ENCODE assay signal across 1 cellular context in the genomic region with DNA sequence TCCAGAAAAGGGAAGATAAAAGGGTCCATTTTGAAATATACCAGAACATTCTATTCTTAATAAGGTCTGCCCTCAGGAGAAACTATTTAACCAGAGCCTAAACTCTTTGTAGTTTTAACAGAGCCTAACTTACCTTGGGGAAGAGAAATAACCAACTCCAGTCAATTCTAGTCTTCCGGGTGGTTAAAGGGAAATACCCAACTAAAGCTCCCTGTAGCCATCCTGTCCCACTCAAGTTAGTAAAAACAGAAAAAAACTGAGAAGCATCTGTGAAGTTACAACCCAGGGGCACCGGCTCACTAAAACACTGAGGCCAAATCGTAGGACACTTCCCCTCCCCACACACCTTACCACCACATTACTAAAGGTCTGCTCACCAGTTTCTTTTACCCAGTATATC.
TF ChIP-seq lines count a peak whose summit lies in the region.

No MANE protein-coding gene starts in this region.

TF ChIP-seq in GM23338, 12 proteins besides CTCF, POLR2A, EP300 and RAD21 (continued from another document):
- TF ChIP-seq, protein P1, sequence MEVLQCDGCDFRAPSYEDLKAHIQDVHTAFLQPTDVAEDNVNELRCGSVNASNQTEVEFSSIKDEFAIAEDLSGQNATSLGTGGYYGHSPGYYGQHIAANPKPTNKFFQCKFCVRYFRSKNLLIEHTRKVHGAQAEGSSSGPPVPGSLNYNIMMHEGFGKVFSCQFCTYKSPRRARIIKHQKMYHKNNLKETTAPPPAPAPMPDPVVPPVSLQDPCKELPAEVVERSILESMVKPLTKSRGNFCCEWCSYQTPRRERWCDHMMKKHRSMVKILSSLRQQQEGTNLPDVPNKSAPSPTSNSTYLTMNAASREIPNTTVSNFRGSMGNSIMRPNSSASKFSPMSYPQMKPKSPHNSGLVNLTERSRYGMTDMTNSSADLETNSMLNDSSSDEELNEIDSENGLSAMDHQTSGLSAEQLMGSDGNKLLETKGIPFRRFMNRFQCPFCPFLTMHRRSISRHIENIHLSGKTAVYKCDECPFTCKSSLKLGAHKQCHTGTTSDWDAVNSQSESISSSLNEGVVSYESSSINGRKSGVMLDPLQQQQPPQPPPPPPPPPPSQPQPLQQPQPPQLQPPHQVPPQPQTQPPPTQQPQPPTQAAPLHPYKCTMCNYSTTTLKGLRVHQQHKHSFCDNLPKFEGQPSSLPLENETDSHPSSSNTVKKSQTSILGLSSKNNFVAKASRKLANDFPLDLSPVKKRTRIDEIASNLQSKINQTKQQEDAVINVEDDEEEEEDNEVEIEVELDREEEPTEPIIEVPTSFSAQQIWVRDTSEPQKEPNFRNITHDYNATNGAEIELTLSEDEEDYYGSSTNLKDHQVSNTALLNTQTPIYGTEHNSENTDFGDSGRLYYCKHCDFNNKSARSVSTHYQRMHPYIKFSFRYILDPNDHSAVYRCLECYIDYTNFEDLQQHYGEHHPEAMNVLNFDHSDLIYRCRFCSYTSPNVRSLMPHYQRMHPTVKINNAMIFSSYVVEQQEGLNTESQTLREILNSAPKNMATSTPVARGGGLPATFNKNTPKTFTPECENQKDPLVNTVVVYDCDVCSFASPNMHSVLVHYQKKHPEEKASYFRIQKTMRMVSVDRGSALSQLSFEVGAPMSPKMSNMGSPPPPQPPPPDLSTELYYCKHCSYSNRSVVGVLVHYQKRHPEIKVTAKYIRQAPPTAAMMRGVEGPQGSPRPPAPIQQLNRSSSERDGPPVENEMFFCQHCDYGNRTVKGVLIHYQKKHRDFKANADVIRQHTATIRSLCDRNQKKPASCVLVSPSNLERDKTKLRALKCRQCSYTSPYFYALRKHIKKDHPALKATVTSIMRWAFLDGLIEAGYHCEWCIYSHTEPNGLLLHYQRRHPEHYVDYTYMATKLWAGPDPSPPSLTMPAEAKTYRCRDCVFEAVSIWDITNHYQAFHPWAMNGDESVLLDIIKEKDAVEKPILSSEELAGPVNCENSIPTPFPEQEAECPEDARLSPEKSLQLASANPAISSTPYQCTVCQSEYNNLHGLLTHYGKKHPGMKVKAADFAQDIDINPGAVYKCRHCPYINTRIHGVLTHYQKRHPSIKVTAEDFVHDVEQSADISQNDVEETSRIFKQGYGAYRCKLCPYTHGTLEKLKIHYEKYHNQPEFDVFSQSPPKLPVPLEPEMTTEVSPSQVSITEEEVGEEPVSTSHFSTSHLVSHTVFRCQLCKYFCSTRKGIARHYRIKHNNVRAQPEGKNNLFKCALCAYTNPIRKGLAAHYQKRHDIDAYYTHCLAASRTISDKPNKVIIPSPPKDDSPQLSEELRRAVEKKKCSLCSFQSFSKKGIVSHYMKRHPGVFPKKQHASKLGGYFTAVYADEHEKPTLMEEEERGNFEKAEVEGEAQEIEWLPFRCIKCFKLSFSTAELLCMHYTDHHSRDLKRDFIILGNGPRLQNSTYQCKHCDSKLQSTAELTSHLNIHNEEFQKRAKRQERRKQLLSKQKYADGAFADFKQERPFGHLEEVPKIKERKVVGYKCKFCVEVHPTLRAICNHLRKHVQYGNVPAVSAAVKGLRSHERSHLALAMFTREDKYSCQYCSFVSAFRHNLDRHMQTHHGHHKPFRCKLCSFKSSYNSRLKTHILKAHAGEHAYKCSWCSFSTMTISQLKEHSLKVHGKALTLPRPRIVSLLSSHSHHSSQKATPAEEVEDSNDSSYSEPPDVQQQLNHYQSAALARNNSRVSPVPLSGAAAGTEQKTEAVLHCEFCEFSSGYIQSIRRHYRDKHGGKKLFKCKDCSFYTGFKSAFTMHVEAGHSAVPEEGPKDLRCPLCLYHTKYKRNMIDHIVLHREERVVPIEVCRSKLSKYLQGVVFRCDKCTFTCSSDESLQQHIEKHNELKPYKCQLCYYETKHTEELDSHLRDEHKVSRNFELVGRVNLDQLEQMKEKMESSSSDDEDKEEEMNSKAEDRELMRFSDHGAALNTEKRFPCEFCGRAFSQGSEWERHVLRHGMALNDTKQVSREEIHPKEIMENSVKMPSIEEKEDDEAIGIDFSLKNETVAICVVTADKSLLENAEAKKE (CRISPR knock-in tag; IDR thresholded peaks at IDR 0.05): no peak
- TF ChIP-seq, protein P2, sequence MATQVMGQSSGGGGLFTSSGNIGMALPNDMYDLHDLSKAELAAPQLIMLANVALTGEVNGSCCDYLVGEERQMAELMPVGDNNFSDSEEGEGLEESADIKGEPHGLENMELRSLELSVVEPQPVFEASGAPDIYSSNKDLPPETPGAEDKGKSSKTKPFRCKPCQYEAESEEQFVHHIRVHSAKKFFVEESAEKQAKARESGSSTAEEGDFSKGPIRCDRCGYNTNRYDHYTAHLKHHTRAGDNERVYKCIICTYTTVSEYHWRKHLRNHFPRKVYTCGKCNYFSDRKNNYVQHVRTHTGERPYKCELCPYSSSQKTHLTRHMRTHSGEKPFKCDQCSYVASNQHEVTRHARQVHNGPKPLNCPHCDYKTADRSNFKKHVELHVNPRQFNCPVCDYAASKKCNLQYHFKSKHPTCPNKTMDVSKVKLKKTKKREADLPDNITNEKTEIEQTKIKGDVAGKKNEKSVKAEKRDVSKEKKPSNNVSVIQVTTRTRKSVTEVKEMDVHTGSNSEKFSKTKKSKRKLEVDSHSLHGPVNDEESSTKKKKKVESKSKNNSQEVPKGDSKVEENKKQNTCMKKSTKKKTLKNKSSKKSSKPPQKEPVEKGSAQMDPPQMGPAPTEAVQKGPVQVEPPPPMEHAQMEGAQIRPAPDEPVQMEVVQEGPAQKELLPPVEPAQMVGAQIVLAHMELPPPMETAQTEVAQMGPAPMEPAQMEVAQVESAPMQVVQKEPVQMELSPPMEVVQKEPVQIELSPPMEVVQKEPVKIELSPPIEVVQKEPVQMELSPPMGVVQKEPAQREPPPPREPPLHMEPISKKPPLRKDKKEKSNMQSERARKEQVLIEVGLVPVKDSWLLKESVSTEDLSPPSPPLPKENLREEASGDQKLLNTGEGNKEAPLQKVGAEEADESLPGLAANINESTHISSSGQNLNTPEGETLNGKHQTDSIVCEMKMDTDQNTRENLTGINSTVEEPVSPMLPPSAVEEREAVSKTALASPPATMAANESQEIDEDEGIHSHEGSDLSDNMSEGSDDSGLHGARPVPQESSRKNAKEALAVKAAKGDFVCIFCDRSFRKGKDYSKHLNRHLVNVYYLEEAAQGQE (IDR thresholded peaks at IDR 0.05; ENCODE audit: unreplicated experiment): no peak
- TF ChIP-seq EZH2 (IDR thresholded peaks at IDR 0.05; ENCODE audit: low read depth, unreplicated experiment) (no peak), ZNF114 (CRISPR knock-in tag; IDR thresholded peaks at IDR 0.05) (no peak), JUNB (IDR thresholded peaks at IDR 0.05; ENCODE audit: unreplicated experiment) (no peak), CREB1 (CRISPR knock-in tag; IDR thresholded peaks at IDR 0.05; ENCODE audit: low read depth) (no peak), NANOG (IDR thresholded peaks at IDR 0.05; ENCODE audit: borderline replicate concordance) (no peak), STAT1 (IDR thresholded peaks at IDR 0.05; ENCODE audit: unreplicated experiment) (no peak)
- TF ChIP-seq, protein P3, sequence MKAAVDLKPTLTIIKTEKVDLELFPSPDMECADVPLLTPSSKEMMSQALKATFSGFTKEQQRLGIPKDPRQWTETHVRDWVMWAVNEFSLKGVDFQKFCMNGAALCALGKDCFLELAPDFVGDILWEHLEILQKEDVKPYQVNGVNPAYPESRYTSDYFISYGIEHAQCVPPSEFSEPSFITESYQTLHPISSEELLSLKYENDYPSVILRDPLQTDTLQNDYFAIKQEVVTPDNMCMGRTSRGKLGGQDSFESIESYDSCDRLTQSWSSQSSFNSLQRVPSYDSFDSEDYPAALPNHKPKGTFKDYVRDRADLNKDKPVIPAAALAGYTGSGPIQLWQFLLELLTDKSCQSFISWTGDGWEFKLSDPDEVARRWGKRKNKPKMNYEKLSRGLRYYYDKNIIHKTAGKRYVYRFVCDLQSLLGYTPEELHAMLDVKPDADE (IDR thresholded peaks at IDR 0.05): no peak
